ENCODE assay signal across 8 cellular contexts in the genomic region with DNA sequence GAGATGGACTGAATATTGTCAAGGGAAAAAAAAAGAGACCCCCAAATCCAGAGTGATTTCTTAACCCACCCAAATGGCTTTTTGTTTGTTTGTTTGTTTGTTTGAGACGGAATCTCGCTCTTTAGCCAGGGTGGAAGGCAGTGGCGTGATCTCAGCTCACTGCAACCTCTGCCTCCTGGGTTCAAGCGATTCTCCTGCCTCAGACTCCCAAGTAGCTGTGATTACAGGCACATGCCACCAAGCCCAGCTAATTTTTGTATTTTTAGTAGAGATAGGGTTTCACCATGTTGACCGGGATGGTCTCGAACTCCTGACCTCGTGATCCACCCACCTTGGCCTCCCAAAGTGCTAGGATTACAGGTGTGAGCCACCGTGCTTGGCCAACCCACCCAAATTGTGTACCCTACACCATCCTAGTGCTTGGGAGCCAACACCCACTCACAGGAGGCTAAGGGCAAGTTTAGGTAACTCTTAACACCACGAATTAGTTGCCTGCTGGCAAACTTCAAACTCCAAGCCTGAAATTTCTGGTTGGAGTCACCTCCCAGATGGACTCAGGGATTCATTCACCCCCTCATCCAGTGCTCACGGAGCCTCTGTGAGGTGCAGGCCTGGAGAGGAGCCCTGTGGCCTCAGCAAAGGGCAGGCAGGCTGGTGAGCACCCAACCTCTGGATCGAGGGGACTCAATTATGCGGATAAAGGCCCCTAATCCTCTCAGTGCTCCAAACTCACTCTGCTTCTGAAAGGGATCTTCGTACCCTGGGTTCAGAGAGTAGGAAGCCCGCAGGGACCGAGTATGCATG. TPM values are rescaled to one million over a fixed set of nuclear protein-coding genes. Genes with fewer than 3 reads are reported as not detected.
DNase-seq lines count a peak whose midpoint lies in the region; ATAC-seq and TF ChIP-seq lines count a peak whose summit lies in the region.

No MANE protein-coding gene starts in this region.

- H3K9me3 ChIP-seq in mammary epithelial cell (replicated peaks; ENCODE audit: insufficient read depth, low read length) (peaks cover 7% of the 10 kb centered on the region), mesodermal cell (ENCODE audit: control insufficient read depth, low read length) (no peaks in the 10 kb centered on the region)

- H3K27me3 Mint-ChIP-seq in activated T-cell treated with anti-CD3 and anti-CD28 coated beads, Interleukin-2, amount 50 U/mL, for 72 hours (ENCODE audit: low read depth): no peaks in the 10 kb centered on the region
- no peaks in the 10 kb centered on the region for H3K27me3 Mint-ChIP-seq in type B pancreatic cell

- H3K4me1 ChIP-seq in mammary epithelial cell (ENCODE audit: insufficient read depth, low read length) (peaks cover 73% of the 10 kb centered on the region), mesodermal cell (ENCODE audit: control insufficient read depth, insufficient read depth, low read length, poor library complexity, severe bottlenecking) (peaks cover 59% of the 10 kb centered on the region)

- H2AFZ ChIP-seq in mammary epithelial cell (ENCODE audit: low read depth, low read length): no peak overlapping the region

- peaks cover 73% of the 10 kb centered on the region for H3K4me1 Mint-ChIP-seq in activated T-cell treated with anti-CD3 and anti-CD28 coated beads, Interleukin-2, amount 50 U/mL, for 72 hours (ENCODE audit: low read depth)
- H3K4me1 Mint-ChIP-seq in type B pancreatic cell (ENCODE audit: unreplicated experiment): peaks cover 61% of the 10 kb centered on the region

- peak overlapping the region; percentile 67 to 82 for H3K4me3 Mint-ChIP-seq in activated T-cell treated with anti-CD3 and anti-CD28 coated beads, Interleukin-2, amount 50 U/mL, for 72 hours
- H3K4me3 Mint-ChIP-seq in type B pancreatic cell: peak overlapping the region; percentile 75

- no peak for ATAC-seq in activated T-cell treated with anti-CD3 and anti-CD28 coated beads, Interleukin-2, amount 50 U/mL, for 72 hours (replicated peaks in 1 of 2)

- H3K27ac ChIP-seq in mammary epithelial cell (ENCODE audit: insufficient read depth, low read depth, low read length) (peak overlapping the region; percentile 99), mesodermal cell (ENCODE audit: low read depth, low read length, severe bottlenecking) (peak overlapping the region; percentile 91)

- H3K36me3 ChIP-seq in mammary epithelial cell (ENCODE audit: insufficient read depth, low read length) (peaks cover 25% of the 10 kb centered on the region), mesodermal cell (ENCODE audit: control insufficient read depth, insufficient read depth, low read length) (peaks cover 65% of the 10 kb centered on the region)

- peak overlapping the region; percentile 88 for H3K27ac Mint-ChIP-seq in activated T-cell treated with anti-CD3 and anti-CD28 coated beads, Interleukin-2, amount 50 U/mL, for 72 hours
- peak overlapping the region; percentile 100 for H3K27ac Mint-ChIP-seq in type B pancreatic cell

- 69% methylated on average over 12 of the region's 15 CpGs for WGBS in mammary epithelial cell (ENCODE audit: low coverage, missing lambda C conversion rate)
- WGBS in mesodermal cell (ENCODE audit: insufficient coverage in 2 of 2), 2 experiments: 91 to 93% methylated on average over 12 to 14 of the region's 15 CpGs

- TSS peak; percentile 71 for BruUV-seq in mammary epithelial cell (replicated peaks; lab: Mats Ljungman, UMichigan)

- dilution Hi-C loops in mammary epithelial cell (cut with HindIII; ENCODE audit: low sequenced_read_pairs): no loop called here

- CTCF ChIA-PET in mammary epithelial cell (lab: Charles Lee; ENCODE audit: low non-redundant PET): no interaction called here

- peak overlapping the region; percentile 91 for H3K9ac ChIP-seq in mammary epithelial cell (ENCODE audit: insufficient read depth, low read length)

- in situ Hi-C loops in mammary epithelial cell (cut with MboI; ENCODE audit: low sequenced_read_pairs in 2 of 2): no loop called here

- intact Hi-C loops in mammary epithelial cell (cut with micrococcal nuclease): loop anchor here (1.0 kb wide), 1 partner anchor 7 kb away; no protein-coding TSS in a partner anchor

- TF ChIP-seq CTCF in mammary epithelial cell (conservative IDR thresholded peaks at IDR 0.05 in 1 of 2, IDR thresholded peaks at IDR 0.05 in 1 of 2; ENCODE audit: extremely low read depth in 1 of 2, insufficient read depth in 1 of 2, low read depth in 1 of 2, low read length in 2 of 2) (no peak), type B pancreatic cell (conservative IDR thresholded peaks at IDR 0.05) (no peak)

- no peak for DNase-seq in activated T-cell treated with anti-CD3 and anti-CD28 coated beads, Interleukin-2, amount 50 U/mL, for 72 hours
- DNase-seq in activated T-cell treated with anti-CD3 and anti-CD28 coated beads, Interleukin-2, amount 50 U/mL, for 48 hours: no peak
- DNase-seq in mammary epithelial cell (no peak), type B pancreatic cell (ENCODE audit: extremely low spot score, unreplicated experiment) (no peak), hypothalamus (lab: John Stamatoyannopoulos, UW) (no peak), middle frontal gyrus (ENCODE audit: extremely low spot score, low spot score) (no peak), NOMO-1 treated with DMSO at 0.1 percent for 48 hours (lab: John Stamatoyannopoulos, UW; ENCODE audit: unreplicated experiment) (no peak)

- H3K4me2 ChIP-seq in mammary epithelial cell (ENCODE audit: insufficient read depth, low read depth, low read length): peak overlapping the region; percentile 54

- no peaks in the 10 kb centered on the region for H4K20me1 ChIP-seq in mammary epithelial cell (ENCODE audit: insufficient read depth, low read length)

- no peaks in the 10 kb centered on the region for H3K27me3 ChIP-seq in mammary epithelial cell (ENCODE audit: insufficient read depth, low read length)

- H3K36me3 Mint-ChIP-seq in activated T-cell treated with anti-CD3 and anti-CD28 coated beads, Interleukin-2, amount 50 U/mL, for 72 hours (ENCODE audit: insufficient read depth in 2 of 2): peaks cover 3 to 13% of the 10 kb centered on the region in 2 donors
- H3K36me3 Mint-ChIP-seq in type B pancreatic cell: peaks cover 40% of the 10 kb centered on the region

- H3K4me3 ChIP-seq in mammary epithelial cell (replicated peaks in 1 of 3; ENCODE audit: insufficient read depth in 1 of 3, low read depth in 2 of 3, low read length in 3 of 3) (no peak overlapping the region), mesodermal cell (ENCODE audit: extremely low read depth, insufficient read depth, low read length, poor library complexity, severe bottlenecking) (no peak overlapping the region)

- H3K9me3 Mint-ChIP-seq in activated T-cell treated with anti-CD3 and anti-CD28 coated beads, Interleukin-2, amount 50 U/mL, for 72 hours: peaks cover 0 to 3% of the 10 kb centered on the region in 2 donors
- peaks cover 16% of the 10 kb centered on the region for H3K9me3 Mint-ChIP-seq in type B pancreatic cell

- H3K79me2 ChIP-seq in mammary epithelial cell (ENCODE audit: insufficient read depth, low read length): peaks cover 87% of the 10 kb centered on the region

RNA-seq across cellular contexts. Expression of gene ACTN4, which starts 37.6 kb away (rescaled TPM):
- 100 to 1,000 TPM; 200 to 227 TPM for total RNA-seq in activated T-cell treated with anti-CD3 and anti-CD28 coated beads, Interleukin-2, amount 50 U/mL, for 72 hours
- 1,000 to 10,000 TPM in 1 of 2 donors, 100 to 1,000 TPM in 1; 951 to 1,146 TPM for total RNA-seq in mammary epithelial cell
- polyA plus RNA-seq in mammary epithelial cell: 524 TPM
- polyA minus RNA-seq in mammary epithelial cell: 912 TPM
- 478 TPM for polyA plus RNA-seq in mesodermal cell (2013, experiment 1 of 2)
- polyA plus RNA-seq in mesodermal cell (2013, experiment 2 of 2): 340 TPM
- total RNA-seq in type B pancreatic cell (ENCODE audit: low replicate concordance): 475 and 776 TPM in 2 replicates

RNA-seq across cellular contexts. Expression of gene CAPN12, which starts 59.2 kb away (rescaled TPM):
- total RNA-seq in activated T-cell treated with anti-CD3 and anti-CD28 coated beads, Interleukin-2, amount 50 U/mL, for 72 hours: 10 to 100 TPM in 1 of 2 donors, 1 to 10 TPM in 1; 8.3 to 15.2 TPM
- total RNA-seq in mammary epithelial cell (1 to 10 TPM in 1 of 2 donors, under 1 TPM in 1; 0.49 to 1.0 TPM), type B pancreatic cell (ENCODE audit: low replicate concordance) (3.0 and 4.5 TPM in 2 replicates)
- polyA plus RNA-seq in mammary epithelial cell: 4.6 TPM
- polyA minus RNA-seq in mammary epithelial cell: not detected
- 4.4 TPM for polyA plus RNA-seq in mesodermal cell (2013, experiment 1 of 2)
- polyA plus RNA-seq in mesodermal cell (2013, experiment 2 of 2): 3.0 TPM
